ENCODE assay signal across 1 cellular context in genomic region chr18:27198036-27198435, GRCh38.
A peak's percentile ranks its signal among the peaks of the same experiment; 100 is the strongest.
TF ChIP-seq lines count a peak whose summit lies in the region.

No MANE protein-coding gene starts in this region.

TF ChIP-seq in HepG2, 621 proteins besides CTCF, POLR2A, EP300 and RAD21 (continued from another document):
- TF ChIP-seq, protein P1, sequence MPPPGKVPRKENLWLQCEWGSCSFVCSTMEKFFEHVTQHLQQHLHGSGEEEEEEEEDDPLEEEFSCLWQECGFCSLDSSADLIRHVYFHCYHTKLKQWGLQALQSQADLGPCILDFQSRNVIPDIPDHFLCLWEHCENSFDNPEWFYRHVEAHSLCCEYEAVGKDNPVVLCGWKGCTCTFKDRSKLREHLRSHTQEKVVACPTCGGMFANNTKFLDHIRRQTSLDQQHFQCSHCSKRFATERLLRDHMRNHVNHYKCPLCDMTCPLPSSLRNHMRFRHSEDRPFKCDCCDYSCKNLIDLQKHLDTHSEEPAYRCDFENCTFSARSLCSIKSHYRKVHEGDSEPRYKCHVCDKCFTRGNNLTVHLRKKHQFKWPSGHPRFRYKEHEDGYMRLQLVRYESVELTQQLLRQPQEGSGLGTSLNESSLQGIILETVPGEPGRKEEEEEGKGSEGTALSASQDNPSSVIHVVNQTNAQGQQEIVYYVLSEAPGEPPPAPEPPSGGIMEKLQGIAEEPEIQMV (CRISPR knock-in tag; IDR thresholded peaks at IDR 0.05; ENCODE audit: low read depth) = no peak
- TF ChIP-seq ZNF101 (CRISPR knock-in tag; IDR thresholded peaks at IDR 0.05; ENCODE audit: borderline replicate concordance, low read depth) (no peak), ZNF282 (IDR thresholded peaks at IDR 0.05; ENCODE audit: partially characterized antibody) (no peak), SETDB1 (CRISPR knock-in tag; IDR thresholded peaks at IDR 0.05; ENCODE audit: borderline replicate concordance) (no peak), ZNF383 (CRISPR knock-in tag; IDR thresholded peaks at IDR 0.05; ENCODE audit: borderline replicate concordance) (no peak), GATAD2A (CRISPR knock-in tag; IDR thresholded peaks at IDR 0.05) (peak; percentile 45; the same call in 1 of the 2 replicates), FOXA1 (IDR thresholded peaks at IDR 0.05) (no peak), FOXA1 (CRISPR knock-in tag; IDR thresholded peaks at IDR 0.05) (peak; percentile 18; the same call in 1 of the 2 replicates), NCOR1 (IDR thresholded peaks at IDR 0.05; ENCODE audit: borderline replicate concordance, low read length) (peak; percentile 40; the same call in 1 of the 2 replicates), ZNF747 (CRISPR knock-in tag; IDR thresholded peaks at IDR 0.05; ENCODE audit: borderline replicate concordance) (no peak), HNF4A (CRISPR knock-in tag; IDR thresholded peaks at IDR 0.05) (peak; percentile 53), SIN3B (IDR thresholded peaks at IDR 0.05; ENCODE audit: low read length) (no peak), ZNF446 (CRISPR knock-in tag; IDR thresholded peaks at IDR 0.05) (no peak), SNAI1 (CRISPR knock-in tag; IDR thresholded peaks at IDR 0.05; ENCODE audit: borderline replicate concordance) (no peak), ZNF850 (CRISPR knock-in tag; conservative IDR thresholded peaks at IDR 0.05) (no peak), ZNF614 (CRISPR knock-in tag; IDR thresholded peaks at IDR 0.05; ENCODE audit: borderline replicate concordance) (no peak), ONECUT2 (CRISPR knock-in tag; IDR thresholded peaks at IDR 0.05) (0 out of 2 replicates have a peak, but pooled peaks have one; percentile 38), NONO (IDR thresholded peaks at IDR 0.05) (no peak), NONO (CRISPR knock-in tag; conservative IDR thresholded peaks at IDR 0.05) (no peak), ZNF263 (CRISPR knock-in tag; IDR thresholded peaks at IDR 0.05) (no peak), ZNF275 (CRISPR knock-in tag; IDR thresholded peaks at IDR 0.05; ENCODE audit: borderline replicate concordance) (no peak), TCF7 (IDR thresholded peaks at IDR 0.05; ENCODE audit: low read depth) (0 out of 2 replicates have a peak, but pooled peaks have one; percentile 13), ZNF260 (CRISPR knock-in tag; IDR thresholded peaks at IDR 0.05; ENCODE audit: borderline replicate concordance, low read depth) (no peak)
- TF ChIP-seq, protein P2, sequence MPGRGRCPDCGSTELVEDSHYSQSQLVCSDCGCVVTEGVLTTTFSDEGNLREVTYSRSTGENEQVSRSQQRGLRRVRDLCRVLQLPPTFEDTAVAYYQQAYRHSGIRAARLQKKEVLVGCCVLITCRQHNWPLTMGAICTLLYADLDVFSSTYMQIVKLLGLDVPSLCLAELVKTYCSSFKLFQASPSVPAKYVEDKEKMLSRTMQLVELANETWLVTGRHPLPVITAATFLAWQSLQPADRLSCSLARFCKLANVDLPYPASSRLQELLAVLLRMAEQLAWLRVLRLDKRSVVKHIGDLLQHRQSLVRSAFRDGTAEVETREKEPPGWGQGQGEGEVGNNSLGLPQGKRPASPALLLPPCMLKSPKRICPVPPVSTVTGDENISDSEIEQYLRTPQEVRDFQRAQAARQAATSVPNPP (CRISPR knock-in tag; IDR thresholded peaks at IDR 0.05) = no peak
- TF ChIP-seq, protein P3, sequence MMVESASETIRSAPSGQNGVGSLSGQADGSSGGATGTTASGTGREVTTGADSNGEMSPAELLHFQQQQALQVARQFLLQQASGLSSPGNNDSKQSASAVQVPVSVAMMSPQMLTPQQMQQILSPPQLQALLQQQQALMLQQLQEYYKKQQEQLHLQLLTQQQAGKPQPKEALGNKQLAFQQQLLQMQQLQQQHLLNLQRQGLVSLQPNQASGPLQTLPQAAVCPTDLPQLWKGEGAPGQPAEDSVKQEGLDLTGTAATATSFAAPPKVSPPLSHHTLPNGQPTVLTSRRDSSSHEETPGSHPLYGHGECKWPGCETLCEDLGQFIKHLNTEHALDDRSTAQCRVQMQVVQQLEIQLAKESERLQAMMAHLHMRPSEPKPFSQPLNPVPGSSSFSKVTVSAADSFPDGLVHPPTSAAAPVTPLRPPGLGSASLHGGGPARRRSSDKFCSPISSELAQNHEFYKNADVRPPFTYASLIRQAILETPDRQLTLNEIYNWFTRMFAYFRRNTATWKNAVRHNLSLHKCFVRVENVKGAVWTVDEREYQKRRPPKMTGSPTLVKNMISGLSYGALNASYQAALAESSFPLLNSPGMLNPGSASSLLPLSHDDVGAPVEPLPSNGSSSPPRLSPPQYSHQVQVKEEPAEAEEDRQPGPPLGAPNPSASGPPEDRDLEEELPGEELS (CRISPR knock-in tag; IDR thresholded peaks at IDR 0.05) = peak; percentile 40; the same call in 1 of the 2 replicates
- TF ChIP-seq, protein P4, sequence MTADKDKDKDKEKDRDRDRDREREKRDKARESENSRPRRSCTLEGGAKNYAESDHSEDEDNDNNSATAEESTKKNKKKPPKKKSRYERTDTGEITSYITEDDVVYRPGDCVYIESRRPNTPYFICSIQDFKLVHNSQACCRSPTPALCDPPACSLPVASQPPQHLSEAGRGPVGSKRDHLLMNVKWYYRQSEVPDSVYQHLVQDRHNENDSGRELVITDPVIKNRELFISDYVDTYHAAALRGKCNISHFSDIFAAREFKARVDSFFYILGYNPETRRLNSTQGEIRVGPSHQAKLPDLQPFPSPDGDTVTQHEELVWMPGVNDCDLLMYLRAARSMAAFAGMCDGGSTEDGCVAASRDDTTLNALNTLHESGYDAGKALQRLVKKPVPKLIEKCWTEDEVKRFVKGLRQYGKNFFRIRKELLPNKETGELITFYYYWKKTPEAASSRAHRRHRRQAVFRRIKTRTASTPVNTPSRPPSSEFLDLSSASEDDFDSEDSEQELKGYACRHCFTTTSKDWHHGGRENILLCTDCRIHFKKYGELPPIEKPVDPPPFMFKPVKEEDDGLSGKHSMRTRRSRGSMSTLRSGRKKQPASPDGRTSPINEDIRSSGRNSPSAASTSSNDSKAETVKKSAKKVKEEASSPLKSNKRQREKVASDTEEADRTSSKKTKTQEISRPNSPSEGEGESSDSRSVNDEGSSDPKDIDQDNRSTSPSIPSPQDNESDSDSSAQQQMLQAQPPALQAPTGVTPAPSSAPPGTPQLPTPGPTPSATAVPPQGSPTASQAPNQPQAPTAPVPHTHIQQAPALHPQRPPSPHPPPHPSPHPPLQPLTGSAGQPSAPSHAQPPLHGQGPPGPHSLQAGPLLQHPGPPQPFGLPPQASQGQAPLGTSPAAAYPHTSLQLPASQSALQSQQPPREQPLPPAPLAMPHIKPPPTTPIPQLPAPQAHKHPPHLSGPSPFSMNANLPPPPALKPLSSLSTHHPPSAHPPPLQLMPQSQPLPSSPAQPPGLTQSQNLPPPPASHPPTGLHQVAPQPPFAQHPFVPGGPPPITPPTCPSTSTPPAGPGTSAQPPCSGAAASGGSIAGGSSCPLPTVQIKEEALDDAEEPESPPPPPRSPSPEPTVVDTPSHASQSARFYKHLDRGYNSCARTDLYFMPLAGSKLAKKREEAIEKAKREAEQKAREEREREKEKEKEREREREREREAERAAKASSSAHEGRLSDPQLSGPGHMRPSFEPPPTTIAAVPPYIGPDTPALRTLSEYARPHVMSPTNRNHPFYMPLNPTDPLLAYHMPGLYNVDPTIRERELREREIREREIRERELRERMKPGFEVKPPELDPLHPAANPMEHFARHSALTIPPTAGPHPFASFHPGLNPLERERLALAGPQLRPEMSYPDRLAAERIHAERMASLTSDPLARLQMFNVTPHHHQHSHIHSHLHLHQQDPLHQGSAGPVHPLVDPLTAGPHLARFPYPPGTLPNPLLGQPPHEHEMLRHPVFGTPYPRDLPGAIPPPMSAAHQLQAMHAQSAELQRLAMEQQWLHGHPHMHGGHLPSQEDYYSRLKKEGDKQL (CRISPR knock-in tag; IDR thresholded peaks at IDR 0.05; ENCODE audit: low read depth) = no peak
- TF ChIP-seq, protein P5, sequence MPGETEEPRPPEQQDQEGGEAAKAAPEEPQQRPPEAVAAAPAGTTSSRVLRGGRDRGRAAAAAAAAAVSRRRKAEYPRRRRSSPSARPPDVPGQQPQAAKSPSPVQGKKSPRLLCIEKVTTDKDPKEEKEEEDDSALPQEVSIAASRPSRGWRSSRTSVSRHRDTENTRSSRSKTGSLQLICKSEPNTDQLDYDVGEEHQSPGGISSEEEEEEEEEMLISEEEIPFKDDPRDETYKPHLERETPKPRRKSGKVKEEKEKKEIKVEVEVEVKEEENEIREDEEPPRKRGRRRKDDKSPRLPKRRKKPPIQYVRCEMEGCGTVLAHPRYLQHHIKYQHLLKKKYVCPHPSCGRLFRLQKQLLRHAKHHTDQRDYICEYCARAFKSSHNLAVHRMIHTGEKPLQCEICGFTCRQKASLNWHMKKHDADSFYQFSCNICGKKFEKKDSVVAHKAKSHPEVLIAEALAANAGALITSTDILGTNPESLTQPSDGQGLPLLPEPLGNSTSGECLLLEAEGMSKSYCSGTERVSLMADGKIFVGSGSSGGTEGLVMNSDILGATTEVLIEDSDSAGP (CRISPR knock-in tag; IDR thresholded peaks at IDR 0.05; ENCODE audit: borderline replicate concordance) = no peak
- TF ChIP-seq, protein P6, sequence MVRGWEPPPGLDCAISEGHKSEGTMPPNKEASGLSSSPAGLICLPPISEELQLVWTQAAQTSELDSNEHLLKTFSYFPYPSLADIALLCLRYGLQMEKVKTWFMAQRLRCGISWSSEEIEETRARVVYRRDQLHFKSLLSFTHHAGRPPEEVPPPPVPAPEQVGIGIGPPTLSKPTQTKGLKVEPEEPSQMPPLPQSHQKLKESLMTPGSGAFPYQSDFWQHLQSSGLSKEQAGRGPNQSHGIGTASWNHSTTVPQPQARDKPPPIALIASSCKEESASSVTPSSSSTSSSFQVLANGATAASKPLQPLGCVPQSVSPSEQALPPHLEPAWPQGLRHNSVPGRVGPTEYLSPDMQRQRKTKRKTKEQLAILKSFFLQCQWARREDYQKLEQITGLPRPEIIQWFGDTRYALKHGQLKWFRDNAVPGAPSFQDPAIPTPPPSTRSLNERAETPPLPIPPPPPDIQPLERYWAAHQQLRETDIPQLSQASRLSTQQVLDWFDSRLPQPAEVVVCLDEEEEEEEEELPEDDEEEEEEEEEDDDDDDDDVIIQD (CRISPR knock-in tag; IDR thresholded peaks at IDR 0.05; ENCODE audit: low read depth) = no peak
TF ChIP-seq in HepG2: peak in this region for 15.
